ENCODE assay signal across 21 cellular contexts in the genomic region with DNA sequence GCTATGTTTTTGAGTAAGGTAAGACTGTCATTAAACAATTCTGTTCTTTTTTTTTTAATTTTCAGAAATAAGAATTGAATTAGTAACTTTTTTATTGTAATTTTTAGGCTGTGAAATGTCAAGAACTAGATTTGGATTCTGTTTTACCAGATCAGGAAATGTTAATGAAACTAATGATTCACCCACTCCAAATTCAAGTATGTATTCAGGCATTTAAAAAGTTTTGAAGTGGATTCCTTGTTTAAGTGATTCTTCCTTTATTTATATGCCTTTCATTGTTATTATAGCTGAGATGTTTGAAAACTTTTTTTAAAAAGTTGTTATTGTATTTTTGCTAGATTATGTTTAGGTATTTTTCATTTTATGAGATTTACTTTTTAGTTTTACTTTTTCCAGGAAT.
"Had no signal": no experiment of that assay in that cellular context is flagged by ENCODE, and none has a peak within 500 bp of the region (broad histone marks: within the 10 kb centered on the region; RNA-seq: fewer than 3 reads in every experiment).

No MANE protein-coding gene starts in this region.

- FAIRE-seq: endothelial cell of umbilical vein had no signal

- H3K27ac Mint-ChIP-seq: endodermal cell; naive B cell; nephron; stimulated activated memory B cell treated with anti-CD40 and anti-IgM and Interleukin-4, amounts not matched to agents 10 μg/mL and 1 μg/mL and 100 μg/mL, for 72 hours; stimulated activated naive CD8-positive, alpha-beta T cell treated with anti-CD3 and anti-CD28 coated beads, Interleukin-15, Interleukin-2, amounts not matched to agents 100 ng/mL and 50 ng/mL, for 24 hours had no signal

- H3K4me1 Mint-ChIP-seq: endodermal cell; immature natural killer cell; naive B cell; nephron; stimulated activated memory B cell treated with anti-CD40 and anti-IgM and Interleukin-4, amounts not matched to agents 10 μg/mL and 1 μg/mL and 100 μg/mL, for 72 hours had no signal

- H3K27me3 ChIP-seq: foreskin keratinocyte, right lobe of liver, testis, transverse colon had no signal

- H3K27me3 Mint-ChIP-seq: naive B cell; stimulated activated memory B cell treated with anti-CD40 and anti-IgM and Interleukin-4, amounts not matched to agents 10 μg/mL and 1 μg/mL and 100 μg/mL, for 72 hours; stimulated activated naive CD8-positive, alpha-beta T cell treated with anti-CD3 and anti-CD28 coated beads, Interleukin-15, Interleukin-2, amounts not matched to agents 100 ng/mL and 50 ng/mL, for 24 hours had no signal

- H3K4me3 ChIP-seq: coronary artery, psoas muscle, right lobe of liver, testis, transverse colon had no signal

- DNase-seq: effector CD4-positive, alpha-beta T cell; endodermal cell; erythroblast; foreskin keratinocyte; immature natural killer cell; left colon; mesendoderm; naive B cell; psoas muscle; retina; right lobe of liver; stimulated activated CD4-positive, alpha-beta T cell treated with anti-CD3 and anti-CD28 coated beads, Interleukin-4, amount 100 ng/mL, for 1 hour; stimulated activated CD8-positive, alpha-beta memory T cell treated with anti-CD3 and anti-CD28 coated beads, Interleukin-4, amount 100 ng/mL, for 48 hours; testis; transverse colon had no signal

- H2AFZ ChIP-seq: parathyroid adenoma had no signal

- H3K9ac ChIP-seq: parathyroid adenoma had no signal

- H3K9me3 ChIP-seq: psoas muscle, right lobe of liver, testis, transverse colon had no signal

- H3K9me3 Mint-ChIP-seq: endodermal cell; immature natural killer cell; naive B cell; nephron; stimulated activated memory B cell treated with anti-CD40 and anti-IgM and Interleukin-4, amounts not matched to agents 10 μg/mL and 1 μg/mL and 100 μg/mL, for 72 hours; stimulated activated naive CD8-positive, alpha-beta T cell treated with anti-CD3 and anti-CD28 coated beads, Interleukin-15, Interleukin-2, amounts not matched to agents 100 ng/mL and 50 ng/mL, for 24 hours had no signal

- H3K4me1 ChIP-seq: parathyroid adenoma, psoas muscle, right lobe of liver, testis, transverse colon had no signal

- H3K79me2 ChIP-seq: parathyroid adenoma had no signal

- H3K27ac ChIP-seq: coronary artery, foreskin keratinocyte, parathyroid adenoma, psoas muscle, right lobe of liver, testis, transverse colon had no signal

- H3K4me3 Mint-ChIP-seq: endodermal cell; immature natural killer cell; naive B cell; nephron; stimulated activated memory B cell treated with anti-CD40 and anti-IgM and Interleukin-4, amounts not matched to agents 10 μg/mL and 1 μg/mL and 100 μg/mL, for 72 hours; stimulated activated naive CD8-positive, alpha-beta T cell treated with anti-CD3 and anti-CD28 coated beads, Interleukin-15, Interleukin-2, amounts not matched to agents 100 ng/mL and 50 ng/mL, for 24 hours had no signal

- ATAC-seq: foreskin keratinocyte; left colon; psoas muscle; right lobe of liver; stimulated activated memory B cell treated with anti-CD40 and anti-IgM and Interleukin-4, amounts not matched to agents 10 μg/mL and 1 μg/mL and 100 μg/mL, for 72 hours had no signal
